8 cellular contexts compared by ENCODE assay signal in genomic region chr17:29115906-29116651, GRCh38.
A peak's percentile ranks its signal among the peaks of the same experiment; 100 is the strongest.
DNase-seq lines count a peak whose midpoint lies in the region; ATAC-seq, FAIRE-seq and TF ChIP-seq lines count a peak whose summit lies in the region.

No MANE protein-coding gene starts in this region.

- H3K4me3 ChIP-seq in AG04449 (ENCODE audit: low read depth, low read length) (no peak overlapping the region), fibroblast of villous mesenchyme (ENCODE audit: low read depth, low read length) (no peak overlapping the region)

- no peak overlapping the region for H3K27ac Mint-ChIP-seq in activated CD4-positive, alpha-beta memory T cell treated with anti-CD3 and anti-CD28 coated beads, Interleukin-2, amount 10 ng/mL, durations not matched to agents 7 days and 5 days

- peak; percentile 46 for FAIRE-seq in GM12892 (lab: Jason Lieb, UNC)

- H3K9me3 Mint-ChIP-seq in activated CD4-positive, alpha-beta memory T cell treated with anti-CD3 and anti-CD28 coated beads, Interleukin-2, amount 10 ng/mL, durations not matched to agents 7 days and 5 days: no peaks in the 10 kb centered on the region

- peaks cover 4% of the 10 kb centered on the region for H3K4me1 Mint-ChIP-seq in activated CD4-positive, alpha-beta memory T cell treated with anti-CD3 and anti-CD28 coated beads, Interleukin-2, amount 10 ng/mL, durations not matched to agents 7 days and 5 days

- POLR2A ChIA-PET in AG04449 (lab: Yijun Ruan, JAX): interaction anchor here (1.1 to 1.9 kb wide), 3 partner anchors 24 to 389 kb away, joined by 3 to 12 read pairs (median 3); partner anchors contain the start of gene TLCD1
- POLR2A ChIA-PET in activated CD4-positive, alpha-beta memory T cell treated with anti-CD3 and anti-CD28 coated beads, Interleukin-2, amount 10 ng/mL, durations not matched to agents 7 days and 5 days (lab: Charles Lee): interaction anchor here (1.0 to 4.6 kb wide), 8 partner anchors 14 to 389 kb away, joined by 3 to 26 read pairs (median 3); partner anchors contain the start of gene PHF12

- TF ChIP-seq CTCF in AG04449 (IDR thresholded peaks at IDR 0.05; ENCODE audit: insufficient read depth, low read length, missing control alignments) (peak; percentile 71), fibroblast of villous mesenchyme (IDR thresholded peaks at IDR 0.05; ENCODE audit: insufficient read depth, low read depth, low read length) (peak; percentile 57)

- H3K36me3 Mint-ChIP-seq in activated CD4-positive, alpha-beta memory T cell treated with anti-CD3 and anti-CD28 coated beads, Interleukin-2, amount 10 ng/mL, durations not matched to agents 7 days and 5 days (ENCODE audit: low read depth): peaks cover 33% of the 10 kb centered on the region

- no peak overlapping the region for H3K4me3 Mint-ChIP-seq in activated CD4-positive, alpha-beta memory T cell treated with anti-CD3 and anti-CD28 coated beads, Interleukin-2, amount 10 ng/mL, durations not matched to agents 7 days and 5 days

- DNase-seq in AG04449 (ENCODE audit: low read depth, low spot score): no peak
- DNase-seq in GM12892 (ENCODE audit: insufficient read length): no peak
- peak; percentile 40 for DNase-seq in NCI-H345 (lab: John Stamatoyannopoulos, UW)
- peak; percentile 43 for DNase-seq in activated CD4-positive, alpha-beta memory T cell treated with anti-CD3 and anti-CD28 coated beads, Interleukin-2, amount 10 ng/mL, durations not matched to agents 7 days and 5 days
- DNase-seq in fibroblast of villous mesenchyme (ENCODE audit: low read depth): peak; percentile 29
- peak; percentile 75 for DNase-seq in stimulated activated CD4-positive, alpha-beta T cell treated with anti-CD3 and anti-CD28 coated beads, Interleukin-15, amount 100 ng/mL, for 24 hours

- no peak for TF ChIP-seq POLR2A in GM12892 (IDR thresholded peaks at IDR 0.05; ENCODE audit: low read depth, low read length)

- ATAC-seq in HG02870 (IDR thresholded peaks at IDR 0.05; ENCODE audit: unreplicated experiment) (no peak), GM21367 (IDR thresholded peaks at IDR 0.05; ENCODE audit: unreplicated experiment) (no peak)

- CTCF ChIA-PET in AG04449 (lab: Yijun Ruan, JAX): interaction anchor here (0.9 to 20.8 kb wide), 46 partner anchors 2 to 469 kb away, joined by 3 to 1065 read pairs (median 6); partner anchors contain the start of genes NEK8, PHF12, SEZ6 and TLCD1
- CTCF ChIA-PET in activated CD4-positive, alpha-beta memory T cell treated with anti-CD3 and anti-CD28 coated beads, Interleukin-2, amount 10 ng/mL, durations not matched to agents 7 days and 5 days (lab: Charles Lee): interaction anchor here (0.8 to 8.0 kb wide), 30 partner anchors 8 to 389 kb away, joined by 3 to 236 read pairs (median 6); partner anchors contain the start of gene PHF12

- no peaks in the 10 kb centered on the region for H3K27me3 Mint-ChIP-seq in activated CD4-positive, alpha-beta memory T cell treated with anti-CD3 and anti-CD28 coated beads, Interleukin-2, amount 10 ng/mL, durations not matched to agents 7 days and 5 days

Comparison
In these comparisons a context has a peak if more than half of its experiments do, and no peak if none do; other contexts are left out.
1. DNase-seq: peak in NCI-H345 (single experiment), activated CD4-positive, alpha-beta memory T cell treated with anti-CD3 and anti-CD28 coated beads, Interleukin-2, amount 10 ng/mL, durations not matched to agents 7 days and 5 days (single experiment), fibroblast of villous mesenchyme (single experiment) and stimulated activated CD4-positive, alpha-beta T cell treated with anti-CD3 and anti-CD28 coated beads, Interleukin-15, amount 100 ng/mL, for 24 hours (single experiment); none in AG04449 (single experiment) and GM12892 (single experiment).